Comparison of ENCODE assay signal across 19 cellular contexts in the genomic region with DNA sequence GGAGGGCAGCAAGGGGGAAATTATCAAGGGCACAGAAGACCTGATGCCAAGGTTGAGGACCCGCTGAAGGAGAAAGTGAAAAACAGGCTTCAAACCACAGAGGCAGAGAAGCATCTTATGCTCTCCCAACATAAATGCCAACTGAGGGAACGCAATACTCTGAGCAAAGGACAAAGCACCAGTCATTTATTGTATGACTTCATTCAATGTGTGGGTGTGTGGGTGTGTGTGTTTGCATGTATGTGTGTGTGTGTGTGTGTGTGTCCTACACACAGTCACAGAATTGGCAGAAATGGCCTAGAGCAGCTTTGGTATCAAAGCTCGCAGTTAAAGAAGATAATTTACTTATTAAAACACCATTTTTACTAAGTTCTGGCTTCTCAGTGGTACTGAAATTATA. TPM values are rescaled to one million over a fixed set of nuclear protein-coding genes. Genes with fewer than 3 reads are reported as not detected.
A peak's percentile ranks its signal among the peaks of the same experiment; 100 is the strongest.
DNase-seq lines count a peak whose midpoint lies in the region; ATAC-seq, FAIRE-seq and TF ChIP-seq lines count a peak whose summit lies in the region.
"Had no signal": no experiment of that assay in that cellular context is flagged by ENCODE, and none has a peak within 500 bp of the region (broad histone marks: within the 10 kb centered on the region; RNA-seq: fewer than 3 reads in every experiment).

No MANE protein-coding gene starts in this region.

- TF ChIP-seq CTCF in mammary epithelial cell (conservative IDR thresholded peaks at IDR 0.05 in 1 of 2, IDR thresholded peaks at IDR 0.05 in 1 of 2; ENCODE audit: extremely low read depth in 1 of 2, insufficient read depth in 1 of 2, low read depth in 1 of 2, low read length in 2 of 2), result no peak
- TF ChIP-seq CTCF in MCF 10A (IDR thresholded peaks at IDR 0.05; ENCODE audit: unreplicated experiment), result no peak
- no peak for TF ChIP-seq CTCF in bronchial epithelial cell (IDR thresholded peaks at IDR 0.05; ENCODE audit: insufficient read depth, low read length, severe bottlenecking)
- TF ChIP-seq CTCF in gastroesophageal sphincter (IDR thresholded peaks at IDR 0.05), result no peak
- no peak for TF ChIP-seq CTCF in kidney (IDR thresholded peaks at IDR 0.05; ENCODE audit: borderline replicate concordance, extremely low read depth, insufficient read depth)

- H3K9me3 ChIP-seq in mammary epithelial cell (replicated peaks; ENCODE audit: insufficient read depth, low read length) (no peaks in the 10 kb centered on the region), gastroesophageal sphincter (no peaks in the 10 kb centered on the region), kidney (ENCODE audit: control insufficient read depth in 1 of 2, low read length in 2 of 2) (no peaks in the 10 kb centered on the region)
- H3K9me3 ChIP-seq: Peyer's patch had no signal

- no peak overlapping the region for H3K4me3 Mint-ChIP-seq in MCF 10A (ENCODE audit: unreplicated experiment)
- H3K4me3 Mint-ChIP-seq in activated CD4-positive, alpha-beta T cell treated with anti-CD3 and anti-CD28 coated beads, Interleukin-2, amount 10 ng/mL, durations not matched to agents 7 days and 5 days, result no peak overlapping the region
- H3K4me3 Mint-ChIP-seq in stimulated activated naive B cell treated with anti-CD40 and anti-IgM and Interleukin-4, amounts not matched to agents 10 μg/mL and 1 μg/mL and 100 μg/mL, for 72 hours, result no peak overlapping the region

- H3K4me1 ChIP-seq in mammary epithelial cell (ENCODE audit: insufficient read depth, low read length) (peaks cover 17% of the 10 kb centered on the region), gastroesophageal sphincter (peaks cover 0 to 73% (median 13%) of the 10 kb centered on the region in 3 donors), kidney (ENCODE audit: control insufficient read depth in 1 of 2, insufficient read depth in 1 of 2, low read depth in 1 of 2, low read length in 2 of 2) (peaks cover 15 to 19% of the 10 kb centered on the region in 2 donors)
- H3K4me1 ChIP-seq: parathyroid adenoma had no signal

- dilution Hi-C loops in mammary epithelial cell (cut with HindIII; ENCODE audit: low sequenced_read_pairs), result no loop called here

- peak; percentile 20 to 56 for ATAC-seq in stimulated activated naive B cell treated with anti-CD40 and anti-IgM and Interleukin-4, amounts not matched to agents 10 μg/mL and 1 μg/mL and 100 μg/mL, for 72 hours (replicated peaks)
- no peak for ATAC-seq in gastroesophageal sphincter
- ATAC-seq: left ventricle myocardium superior, SK-N-SH treated with all-trans-retinoic acid at 6 μM for 48 hours had no signal

- H3K36me3 ChIP-seq in mammary epithelial cell (ENCODE audit: insufficient read depth, low read length) (no peaks in the 10 kb centered on the region), bronchial epithelial cell (ENCODE audit: control insufficient read depth, insufficient read depth, low read length) (peaks cover 9% of the 10 kb centered on the region), gastroesophageal sphincter (no peaks in the 10 kb centered on the region), kidney (ENCODE audit: control insufficient read depth in 1 of 2, insufficient read depth in 2 of 2, low read length in 2 of 2) (no peaks in the 10 kb centered on the region)
- H3K36me3 ChIP-seq: Peyer's patch had no signal

- H3K4me2 ChIP-seq in mammary epithelial cell (ENCODE audit: insufficient read depth, low read depth, low read length), result no peak overlapping the region

- no peak overlapping the region for H2AFZ ChIP-seq in mammary epithelial cell (ENCODE audit: low read depth, low read length)
- H2AFZ ChIP-seq: parathyroid adenoma had no signal

- CTCF ChIA-PET in mammary epithelial cell (lab: Charles Lee; ENCODE audit: low non-redundant PET), result no interaction called here
- CTCF ChIA-PET in MCF 10A (lab: Yijun Ruan, JAX), result no interaction called here
- CTCF ChIA-PET in activated CD4-positive, alpha-beta T cell treated with anti-CD3 and anti-CD28 coated beads, Interleukin-2, amount 10 ng/mL, durations not matched to agents 7 days and 5 days (lab: Charles Lee), result no interaction called here

- peaks cover 19% of the 10 kb centered on the region for H3K36me3 Mint-ChIP-seq in MCF 10A (ENCODE audit: insufficient read depth, unreplicated experiment)
- peaks cover 71% of the 10 kb centered on the region for H3K36me3 Mint-ChIP-seq in activated CD4-positive, alpha-beta T cell treated with anti-CD3 and anti-CD28 coated beads, Interleukin-2, amount 10 ng/mL, durations not matched to agents 7 days and 5 days (ENCODE audit: low read depth)
- H3K36me3 Mint-ChIP-seq in stimulated activated naive B cell treated with anti-CD40 and anti-IgM and Interleukin-4, amounts not matched to agents 10 μg/mL and 1 μg/mL and 100 μg/mL, for 72 hours, result peaks cover 44 to 68% of the 10 kb centered on the region in 2 donors

- no peak for TF ChIP-seq POLR2A in gastroesophageal sphincter (IDR thresholded peaks at IDR 0.05)

- intact Hi-C loops in mammary epithelial cell (cut with micrococcal nuclease) (no loop called here), MCF 10A (cut with micrococcal nuclease) (no loop called here), kidney (cut with DNase I) (no loop called here)

- H3K79me2 ChIP-seq in mammary epithelial cell (ENCODE audit: insufficient read depth, low read length), result peaks cover 11% of the 10 kb centered on the region
- H3K79me2 ChIP-seq: parathyroid adenoma had no signal

- POLR2A ChIA-PET in MCF 10A (lab: Yijun Ruan, JAX), result no interaction called here
- POLR2A ChIA-PET in activated CD4-positive, alpha-beta T cell treated with anti-CD3 and anti-CD28 coated beads, Interleukin-2, amount 10 ng/mL, durations not matched to agents 7 days and 5 days (lab: Charles Lee), result interaction anchor here (0.6 to 0.9 kb wide), 2 partner anchors 17 to 57 kb away, joined by 4 to 5 read pairs; no protein-coding TSS in a partner anchor

- peak; percentile 38 for DNase-seq in mammary epithelial cell
- DNase-seq in MCF 10A (ENCODE audit: unreplicated experiment), result no peak
- DNase-seq in activated CD4-positive, alpha-beta T cell treated with anti-CD3 and anti-CD28 coated beads, Interleukin-2, amount 10 ng/mL, durations not matched to agents 7 days and 5 days, result no peak
- DNase-seq in bronchial epithelial cell (ENCODE audit: low read depth), result peak; percentile 43
- no peak for DNase-seq in stimulated activated naive B cell treated with anti-CD40 and anti-IgM and Interleukin-4, amounts not matched to agents 10 μg/mL and 1 μg/mL and 100 μg/mL, for 72 hours
- no peak for DNase-seq in kidney
- no peak for DNase-seq in NCI-H2171 treated with DMSO at 0.1 percent for 48 hours (lab: John Stamatoyannopoulos, UW)
- DNase-seq: KBM-7, left ventricle myocardium superior, NCI-H1092 treated with DMSO at 0.1 percent for 48 hours, NCI-H774, Peyer's patch had no signal

- H4K20me1 ChIP-seq in mammary epithelial cell (ENCODE audit: insufficient read depth, low read length), result no peaks in the 10 kb centered on the region

- H3K27me3 Mint-ChIP-seq in MCF 10A (ENCODE audit: insufficient read depth, unreplicated experiment), result no peaks in the 10 kb centered on the region
- no peaks in the 10 kb centered on the region for H3K27me3 Mint-ChIP-seq in activated CD4-positive, alpha-beta T cell treated with anti-CD3 and anti-CD28 coated beads, Interleukin-2, amount 10 ng/mL, durations not matched to agents 7 days and 5 days
- no peaks in the 10 kb centered on the region for H3K27me3 Mint-ChIP-seq in stimulated activated naive B cell treated with anti-CD40 and anti-IgM and Interleukin-4, amounts not matched to agents 10 μg/mL and 1 μg/mL and 100 μg/mL, for 72 hours

- H3K4me3 ChIP-seq in mammary epithelial cell (replicated peaks in 1 of 3; ENCODE audit: insufficient read depth in 1 of 3, low read depth in 2 of 3, low read length in 3 of 3), result no peak overlapping the region
- no peak overlapping the region for H3K4me3 ChIP-seq in bronchial epithelial cell (ENCODE audit: low read depth, low read length)
- no peak overlapping the region for H3K4me3 ChIP-seq in gastroesophageal sphincter
- H3K4me3 ChIP-seq in kidney (ENCODE audit: low read length in 2 of 2), result no peak overlapping the region
- H3K4me3 ChIP-seq: Peyer's patch, skin epidermis had no signal

- H3K9ac ChIP-seq in mammary epithelial cell (ENCODE audit: insufficient read depth, low read length) (no peak overlapping the region), kidney (ENCODE audit: low read length in 2 of 2) (no peak overlapping the region)
- H3K9ac ChIP-seq: parathyroid adenoma had no signal

- no peak for TF ChIP-seq EP300 in gastroesophageal sphincter (IDR thresholded peaks at IDR 0.05)

- H3K27ac ChIP-seq in mammary epithelial cell (ENCODE audit: insufficient read depth, low read depth, low read length) (no peak overlapping the region), gastroesophageal sphincter (peak overlapping the region in 1 of 4 donors; percentile 7), kidney (ENCODE audit: low read depth in 2 of 2, low read length in 2 of 2) (no peak overlapping the region)
- H3K27ac ChIP-seq: parathyroid adenoma, Peyer's patch had no signal

- H3K9me3 Mint-ChIP-seq in MCF 10A (ENCODE audit: unreplicated experiment), result no peaks in the 10 kb centered on the region
- no peaks in the 10 kb centered on the region for H3K9me3 Mint-ChIP-seq in activated CD4-positive, alpha-beta T cell treated with anti-CD3 and anti-CD28 coated beads, Interleukin-2, amount 10 ng/mL, durations not matched to agents 7 days and 5 days
- H3K9me3 Mint-ChIP-seq in stimulated activated naive B cell treated with anti-CD40 and anti-IgM and Interleukin-4, amounts not matched to agents 10 μg/mL and 1 μg/mL and 100 μg/mL, for 72 hours, result peaks cover 0 to 1% of the 10 kb centered on the region in 2 donors

- H3K27me3 ChIP-seq in mammary epithelial cell (ENCODE audit: insufficient read depth, low read length) (no peaks in the 10 kb centered on the region), bronchial epithelial cell (ENCODE audit: control insufficient read depth, insufficient read depth, low read length) (no peaks in the 10 kb centered on the region), gastroesophageal sphincter (no peaks in the 10 kb centered on the region)
- H3K27me3 ChIP-seq: Peyer's patch had no signal

- in situ Hi-C loops in mammary epithelial cell (cut with MboI; ENCODE audit: low sequenced_read_pairs in 2 of 2), result no loop called here

- H3K4me1 Mint-ChIP-seq in MCF 10A (ENCODE audit: insufficient read depth, unreplicated experiment), result peaks cover 13% of the 10 kb centered on the region
- H3K4me1 Mint-ChIP-seq in activated CD4-positive, alpha-beta T cell treated with anti-CD3 and anti-CD28 coated beads, Interleukin-2, amount 10 ng/mL, durations not matched to agents 7 days and 5 days, result peaks cover 68% of the 10 kb centered on the region
- H3K4me1 Mint-ChIP-seq in stimulated activated naive B cell treated with anti-CD40 and anti-IgM and Interleukin-4, amounts not matched to agents 10 μg/mL and 1 μg/mL and 100 μg/mL, for 72 hours, result peaks cover 49 to 73% of the 10 kb centered on the region in 2 donors

- no peak overlapping the region for H3K27ac Mint-ChIP-seq in MCF 10A (ENCODE audit: low read depth, unreplicated experiment)
- H3K27ac Mint-ChIP-seq in activated CD4-positive, alpha-beta T cell treated with anti-CD3 and anti-CD28 coated beads, Interleukin-2, amount 10 ng/mL, durations not matched to agents 7 days and 5 days, result peak overlapping the region; percentile 48
- peak overlapping the region; percentile 54 for H3K27ac Mint-ChIP-seq in stimulated activated naive B cell treated with anti-CD40 and anti-IgM and Interleukin-4, amounts not matched to agents 10 μg/mL and 1 μg/mL and 100 μg/mL, for 72 hours

- WGBS in mammary epithelial cell (ENCODE audit: low coverage, missing lambda C conversion rate), result 83% methylated on average over 2 of the region's 3 CpGs
- WGBS in gastroesophageal sphincter (ENCODE audit: low coverage in 1 of 2), 2 donors, result 52 to 61% methylated on average over 3 of the region's 3 CpGs

- no peak for FAIRE-seq in bronchial epithelial cell (lab: Jason Lieb, UNC)
- no peak for FAIRE-seq in kidney (lab: Jason Lieb, UNC)
- FAIRE-seq: D721Med, G401.6, GM12892 had no signal

- BruUV-seq in mammary epithelial cell (replicated peaks; lab: Mats Ljungman, UMichigan) (no TSS peak), MCF 10A (replicated peaks; lab: Mats Ljungman, UMichigan) (no TSS peak)

RNA-seq across cellular contexts. Expression of gene UXS1, which starts 51.4 kb away (rescaled TPM):
- total RNA-seq in mammary epithelial cell (10 to 100 TPM; 43.8 to 65.3 TPM), MCF 10A (2022) (31.2 and 37.6 TPM in 2 replicates), bronchial epithelial cell (41.6 and 55.8 TPM in 2 replicates), gastroesophageal sphincter (10 to 100 TPM; 34.7 to 58.9 (median 52.1) TPM), kidney (56.6 TPM)
- polyA plus RNA-seq in mammary epithelial cell (66.7 TPM), kidney (ENCODE audit: insufficient read depth, low read depth, low replicate concordance) (74.4 TPM)
- polyA minus RNA-seq in mammary epithelial cell, result 38.4 TPM
- total RNA-seq in activated CD4-positive, alpha-beta T cell treated with anti-CD3 and anti-CD28 coated beads, Interleukin-2, amount 10 ng/mL, durations not matched to agents 7 days and 5 days, result 10 to 100 TPM; 77.6 to 85.0 TPM

Comparison
In these comparisons a context has a peak if more than half of its experiments do, and no peak if none do; other contexts are left out.
1. DNase-seq: peak in mammary epithelial cell (single experiment) and bronchial epithelial cell (single experiment); none in MCF 10A (single experiment), activated CD4-positive, alpha-beta T cell treated with anti-CD3 and anti-CD28 coated beads, Interleukin-2, amount 10 ng/mL, durations not matched to agents 7 days and 5 days (single experiment), stimulated activated naive B cell treated with anti-CD40 and anti-IgM and Interleukin-4, amounts not matched to agents 10 μg/mL and 1 μg/mL and 100 μg/mL, for 72 hours (single experiment), kidney (single experiment) and NCI-H2171 treated with DMSO at 0.1 percent for 48 hours (single experiment).